22 cellular contexts compared by ENCODE assay signal in the genomic region with DNA sequence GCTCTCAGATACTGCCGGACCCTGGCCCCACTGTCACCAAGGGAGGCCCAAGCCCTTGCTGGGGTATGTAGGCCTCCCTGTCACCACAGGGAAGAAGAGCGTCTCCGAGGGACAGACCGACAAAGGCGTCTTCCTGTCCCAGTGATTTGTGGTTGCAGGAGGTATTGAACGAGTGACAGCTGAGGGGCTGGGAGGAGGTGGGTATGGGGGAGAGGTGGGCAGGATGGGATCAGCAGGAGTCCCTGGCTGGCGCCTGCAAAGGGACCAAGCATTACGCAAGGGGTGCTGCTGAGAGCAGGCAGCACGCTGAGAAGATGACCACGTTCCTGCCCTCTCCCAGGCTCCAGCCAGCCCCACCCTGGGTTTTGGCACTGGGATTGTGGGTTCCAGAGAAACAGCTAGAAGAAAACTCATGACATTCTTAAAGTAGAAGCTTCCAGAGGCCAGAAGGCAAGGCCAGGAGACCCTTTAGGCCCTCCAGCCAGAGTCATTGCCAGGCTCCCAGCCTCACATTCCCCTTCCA. TPM values are rescaled to one million over a fixed set of nuclear protein-coding genes. Genes with fewer than 3 reads are reported as not detected.
DNase-seq lines count a peak whose midpoint lies in the region; ATAC-seq and TF ChIP-seq lines count a peak whose summit lies in the region.
"Had no signal": no experiment of that assay in that cellular context is flagged by ENCODE, and none has a peak within 500 bp of the region (broad histone marks: within the 10 kb centered on the region; RNA-seq: fewer than 3 reads in every experiment).

No MANE protein-coding gene starts in this region.

- DNase-seq in CD14-positive monocyte (ENCODE audit: low spot score) (no peak), LHCN-M2 (ENCODE audit: low read depth) (peak; percentile 39), brain pericyte (ENCODE audit: low read depth, low spot score) (peak; percentile 50), neural progenitor cell (ENCODE audit: low spot score) (no peak)
- no peak for DNase-seq in activated effector memory CD4-positive, alpha-beta T cell treated with Interleukin-2 at 50 U/mL for 16 hours
- DNase-seq: activated CD4-positive, alpha-beta T cell treated with anti-CD3 and anti-CD28 coated beads, Interleukin-2, amount 50 U/mL, for 48 hours; activated naive CD4-positive, alpha-beta T cell; DMS53; NCI-H1048; NCI-H187 treated with DMSO at 0.1 percent for 48 hours; NCI-H526 treated with DMSO at 0.1 percent for 48 hours; right cardiac atrium; RPMI8226; T-helper 9 cell; uterus had no signal

- H3K4me3 ChIP-seq in neural progenitor cell: no peak overlapping the region
- H3K4me3 ChIP-seq: ascending aorta, esophagus muscularis mucosa, uterus had no signal

- H3K4me1 Mint-ChIP-seq in CD14-positive monocyte: peaks cover 15% of the 10 kb centered on the region
- peaks cover 65% of the 10 kb centered on the region for H3K4me1 Mint-ChIP-seq in neural progenitor cell

- no peak overlapping the region for H3K4me3 Mint-ChIP-seq in CD14-positive monocyte
- peak overlapping the region; percentile 52 for H3K4me3 Mint-ChIP-seq in neural progenitor cell
- H3K4me3 Mint-ChIP-seq: WTC11 had no signal

- no peak overlapping the region for H2AFZ ChIP-seq in neural progenitor cell (replicated peaks)

- peaks cover 29% of the 10 kb centered on the region for H4K20me1 ChIP-seq in neural progenitor cell (ENCODE audit: low read depth)

- H3K36me3 ChIP-seq in neural progenitor cell: no peaks in the 10 kb centered on the region
- H3K36me3 ChIP-seq: ascending aorta, esophagus muscularis mucosa, uterus had no signal

- no peaks in the 10 kb centered on the region for H3K27me3 ChIP-seq in neural progenitor cell
- H3K27me3 ChIP-seq: ascending aorta, esophagus muscularis mucosa, uterus had no signal

- H3K27ac ChIP-seq in neural progenitor cell: no peak overlapping the region
- H3K27ac ChIP-seq: ascending aorta, esophagus muscularis mucosa, KMS-11, uterus had no signal

- H3K9ac ChIP-seq in neural progenitor cell: no peak overlapping the region
- H3K9ac ChIP-seq: KMS-11 had no signal

- peak overlapping the region in 5 of 7 donors; percentile 22 to 86 (median 77) for H3K27ac Mint-ChIP-seq in CD14-positive monocyte
- peak overlapping the region; percentile 88 for H3K27ac Mint-ChIP-seq in neural progenitor cell

- TF ChIP-seq CTCF in CD14-positive monocyte (IDR thresholded peaks at IDR 0.05) (no peak), neural progenitor cell (IDR thresholded peaks at IDR 0.05) (no peak)

- ATAC-seq in GM19467 (IDR thresholded peaks at IDR 0.05; ENCODE audit: unreplicated experiment) (no peak), GM18870 (IDR thresholded peaks at IDR 0.05; ENCODE audit: unreplicated experiment) (no peak)
- ATAC-seq: right cardiac atrium, SK-N-SH treated with all-trans-retinoic acid at 6 μM for 48 hours, WTC11 had no signal

- H3K27me3 Mint-ChIP-seq in CD14-positive monocyte (ENCODE audit: low read depth in 3 of 3) (peaks cover 0 to 2% (median 0%) of the 10 kb centered on the region in 3 donors), neural progenitor cell (ENCODE audit: insufficient read depth, low read depth) (peaks cover 16% of the 10 kb centered on the region)

- intact Hi-C loops in CD14-positive monocyte (cut with micrococcal nuclease): no loop called here

- no peak overlapping the region for H3K4me2 ChIP-seq in neural progenitor cell
- H3K4me2 ChIP-seq: KMS-11 had no signal

- no peaks in the 10 kb centered on the region for H3F3A ChIP-seq in neural progenitor cell (ENCODE audit: low read depth)

- H3K4me1 ChIP-seq in neural progenitor cell: peaks cover 41% of the 10 kb centered on the region
- H3K4me1 ChIP-seq: uterus had no signal

- H3K9me3 ChIP-seq in neural progenitor cell (ENCODE audit: low read depth): no peaks in the 10 kb centered on the region
- H3K9me3 ChIP-seq: ascending aorta, esophagus muscularis mucosa, uterus had no signal

- H3K9me3 Mint-ChIP-seq in CD14-positive monocyte (no peaks in the 10 kb centered on the region), neural progenitor cell (no peaks in the 10 kb centered on the region)
- H3K9me3 Mint-ChIP-seq: WTC11 had no signal

- peaks cover 57% of the 10 kb centered on the region for H3K79me2 ChIP-seq in neural progenitor cell (ENCODE audit: low read depth)

- H3K36me3 Mint-ChIP-seq in CD14-positive monocyte (peaks cover 5 to 30% of the 10 kb centered on the region in 2 donors), neural progenitor cell (no peaks in the 10 kb centered on the region)
- H3K36me3 Mint-ChIP-seq: WTC11 had no signal

RNA-seq across cellular contexts. Expression of gene LRP8, which starts 29.6 kb away (rescaled TPM):
- under 1 TPM; 0.76 to 0.95 TPM for polyA plus RNA-seq in CD14-positive monocyte
- total RNA-seq in LHCN-M2 (2014; rRNA removed): 7.7 and 10.0 TPM in 2 replicates
- 4.2 TPM for polyA plus RNA-seq in LHCN-M2 (2012)
- total RNA-seq in neural progenitor cell (ENCODE audit: low replicate concordance): 15.6 and 25.7 TPM in 2 replicates

RNA-seq across cellular contexts. Expression of gene MAGOH, which starts 59.9 kb away (rescaled TPM):
- 10 to 100 TPM; 69.2 to 70.8 TPM for polyA plus RNA-seq in CD14-positive monocyte
- total RNA-seq in LHCN-M2 (2014; rRNA removed) (31.7 and 36.5 TPM in 2 replicates), neural progenitor cell (ENCODE audit: low replicate concordance) (61.4 and 109 TPM in 2 replicates)
- polyA plus RNA-seq in LHCN-M2 (2012): 70.6 TPM

Comparison
In these comparisons a context has a peak if more than half of its experiments do, and no peak if none do; other contexts are left out.
1. DNase-seq: peak in LHCN-M2 (single experiment) and brain pericyte (single experiment); none in CD14-positive monocyte (single experiment), neural progenitor cell (single experiment) and activated effector memory CD4-positive, alpha-beta T cell treated with Interleukin-2 at 50 U/mL for 16 hours (single experiment).